1 cellular context compared by ENCODE assay signal in genomic region chr5:169416583-169417196, GRCh38.
TF ChIP-seq lines count a peak whose summit lies in the region.

No MANE protein-coding gene starts in this region.

TF ChIP-seq in GM12878, 131 proteins besides CTCF, POLR2A, EP300 and RAD21 (continued from another document and continues in another):
- TF ChIP-seq CEBPZ (IDR thresholded peaks at IDR 0.05; ENCODE audit: low read depth, low read length), result no peak
- TF ChIP-seq NR2C2 (IDR thresholded peaks at IDR 0.05; ENCODE audit: borderline replicate concordance, control insufficient read depth, insufficient read length, low read depth), result no peak
- TF ChIP-seq STAT3 (IDR thresholded peaks at IDR 0.05; ENCODE audit: low read depth, low read length), result no peak
- TF ChIP-seq NR2F1 (conservative IDR thresholded peaks at IDR 0.05), result peak; percentile 94
- peak; percentile 81 to 84 for TF ChIP-seq IKZF2 (IDR thresholded peaks at IDR 0.05)
- TF ChIP-seq TCF7 (IDR thresholded peaks at IDR 0.05; ENCODE audit: borderline replicate concordance), result peak; percentile 11; the same call in 1 of the 2 replicates
- TF ChIP-seq EED (IDR thresholded peaks at IDR 0.05; ENCODE audit: low read depth), result peak; percentile 76
- peak; percentile 33 for TF ChIP-seq BCL3 (IDR thresholded peaks at IDR 0.05; ENCODE audit: borderline replicate concordance, insufficient read depth, low read depth, low read length, poor library complexity, severe bottlenecking)
- TF ChIP-seq PAX5 (IDR thresholded peaks at IDR 0.05; ENCODE audit: borderline replicate concordance, low read depth, low read length), result peak; percentile 82
- peak; percentile 19; the same call in 1 of the 2 replicates for TF ChIP-seq CHD2 (IDR thresholded peaks at IDR 0.05; ENCODE audit: borderline replicate concordance, low read depth, low read length)
- TF ChIP-seq GABPA (IDR thresholded peaks at IDR 0.05; ENCODE audit: low read depth), result no peak
- TF ChIP-seq BCL11A (IDR thresholded peaks at IDR 0.05; ENCODE audit: low read depth, low read length), result peak; percentile 95
- peak; percentile 74; the same call in 1 of the 2 replicates for TF ChIP-seq TBL1XR1 (IDR thresholded peaks at IDR 0.05; ENCODE audit: low read depth, low read length)
- TF ChIP-seq USF1 (IDR thresholded peaks at IDR 0.05; ENCODE audit: borderline replicate concordance, extremely low read length, insufficient read depth, low read depth, low read length), result no peak
- no peak for TF ChIP-seq RFX5 (IDR thresholded peaks at IDR 0.05; ENCODE audit: low read depth, low read length)
- TF ChIP-seq DPF2 (IDR thresholded peaks at IDR 0.05), result peak; percentile 92
- TF ChIP-seq ZNF274 (IDR thresholded peaks at IDR 0.05; ENCODE audit: insufficient read depth, insufficient read length), result no peak
- peak in 1 of 2 experiments; percentile 48; a peak in 1 of 3 replicates for TF ChIP-seq EGR1 (IDR thresholded peaks at IDR 0.05; ENCODE audit: borderline replicate concordance in 1 of 2, low read depth in 2 of 2, low read length in 2 of 2)
- TF ChIP-seq JUNB (IDR thresholded peaks at IDR 0.05), result peak; percentile 63
- TF ChIP-seq IKZF1 (conservative IDR thresholded peaks at IDR 0.05), result peak; percentile 91
- peak; percentile 43; the same call in 1 of the 2 replicates for TF ChIP-seq RELB (IDR thresholded peaks at IDR 0.05; ENCODE audit: low read depth)
- peak; percentile 95 for TF ChIP-seq RUNX3 (IDR thresholded peaks at IDR 0.05; ENCODE audit: low read length)
- no peak for TF ChIP-seq CHD1 (IDR thresholded peaks at IDR 0.05; ENCODE audit: low read depth, low read length)
- no peak for TF ChIP-seq ZZZ3 (IDR thresholded peaks at IDR 0.05; ENCODE audit: control insufficient read depth, insufficient read length, low read depth)
- peak; percentile 80 for TF ChIP-seq CREB1 (IDR thresholded peaks at IDR 0.05; ENCODE audit: low read depth)
- peak; percentile 52; the same call in 1 of the 2 replicates for TF ChIP-seq NFIC (IDR thresholded peaks at IDR 0.05; ENCODE audit: low read depth, low read length)
- no peak for TF ChIP-seq SREBF1 (IDR thresholded peaks at IDR 0.05; ENCODE audit: low read length)
- peak; percentile 99 for TF ChIP-seq ATF7 (IDR thresholded peaks at IDR 0.05; ENCODE audit: low read depth)
- peak; percentile 92 for TF ChIP-seq CREM (IDR thresholded peaks at IDR 0.05; ENCODE audit: low read depth)
- peak; percentile 55; the same call in 1 of the 2 replicates for TF ChIP-seq MLLT1 (IDR thresholded peaks at IDR 0.05)
- TF ChIP-seq RELA (IDR thresholded peaks at IDR 0.05; ENCODE audit: borderline replicate concordance, partially characterized antibody), result no peak
- TF ChIP-seq MYB (IDR thresholded peaks at IDR 0.05; ENCODE audit: borderline replicate concordance, low read depth, low read length), result 0 out of 2 replicates have a peak, but pooled peaks have one; percentile 24
- TF ChIP-seq NBN (IDR thresholded peaks at IDR 0.05), result peak; percentile 92
- peak; percentile 68; the same call in 1 of the 2 replicates for TF ChIP-seq JUND (IDR thresholded peaks at IDR 0.05; ENCODE audit: low read depth, low read length)
- no peak for TF ChIP-seq ZSCAN29 (IDR thresholded peaks at IDR 0.05)
- TF ChIP-seq BHLHE40 (IDR thresholded peaks at IDR 0.05; ENCODE audit: borderline replicate concordance in 1 of 2, low read depth in 2 of 2, low read length in 1 of 2), result peak; percentile 38 to 64; a peak in 1 of 4 replicates
- TF ChIP-seq ZNF384 (IDR thresholded peaks at IDR 0.05; ENCODE audit: borderline replicate concordance, low read depth, low read length), result no peak
- TF ChIP-seq NFXL1 (IDR thresholded peaks at IDR 0.05; ENCODE audit: borderline replicate concordance), result no peak
- no peak for TF ChIP-seq CUX1 (IDR thresholded peaks at IDR 0.05; ENCODE audit: insufficient replicate concordance, low read depth, low read length)
- no peak for TF ChIP-seq PBX3 (IDR thresholded peaks at IDR 0.05; ENCODE audit: insufficient replicate concordance, low read depth, low read length)
- no peak for TF ChIP-seq BMI1 (IDR thresholded peaks at IDR 0.05; ENCODE audit: borderline replicate concordance)
- 0 out of 2 replicates have a peak, but pooled peaks have one; percentile 8 for TF ChIP-seq PKNOX1 (IDR thresholded peaks at IDR 0.05)
- no peak for TF ChIP-seq SRF (IDR thresholded peaks at IDR 0.05; ENCODE audit: low read depth in 2 of 2, low read length in 2 of 2)
- TF ChIP-seq SKIL (IDR thresholded peaks at IDR 0.05; ENCODE audit: low read depth, poor library complexity, severe bottlenecking), result peak; percentile 80
- peak; percentile 91 for TF ChIP-seq CBFB (IDR thresholded peaks at IDR 0.05; ENCODE audit: low read depth)
- TF ChIP-seq FOS (IDR thresholded peaks at IDR 0.05; ENCODE audit: borderline replicate concordance, extremely low read depth, insufficient read length), result no peak
